Comparison of ENCODE assay signal across 28 cellular contexts in genomic region chr3:115445559-115445958, GRCh38.
"Had no signal": no experiment of that assay in that cellular context is flagged by ENCODE, and none has a peak within 500 bp of the region (broad histone marks: within the 10 kb centered on the region; RNA-seq: fewer than 3 reads in every experiment).

No MANE protein-coding gene starts in this region.

- H3K9me3 Mint-ChIP-seq: stimulated activated memory B cell treated with anti-CD40 and anti-IgM and Interleukin-4, amounts not matched to agents 10 μg/mL and 1 μg/mL and 100 μg/mL, for 72 hours; stimulated activated naive CD8-positive, alpha-beta T cell treated with anti-CD3 and anti-CD28 coated beads, Interleukin-15, amount 100 ng/mL, for 72 hours; stimulated activated naive CD8-positive, alpha-beta T cell treated with anti-CD3 and anti-CD28 coated beads, Interleukin-15, Interleukin-2, amounts not matched to agents 100 ng/mL and 50 ng/mL, for 24 hours; type B pancreatic cell had no signal

- H3K27ac Mint-ChIP-seq: stimulated activated memory B cell treated with anti-CD40 and anti-IgM and Interleukin-4, amounts not matched to agents 10 μg/mL and 1 μg/mL and 100 μg/mL, for 72 hours; stimulated activated naive B cell treated with anti-CD40 and anti-IgM and Interleukin-4, amounts not matched to agents 10 μg/mL and 1 μg/mL and 100 μg/mL, for 72 hours; stimulated activated naive CD8-positive, alpha-beta T cell treated with anti-CD3 and anti-CD28 coated beads, Interleukin-15, amount 100 ng/mL, for 72 hours; stimulated activated naive CD8-positive, alpha-beta T cell treated with anti-CD3 and anti-CD28 coated beads, Interleukin-15, Interleukin-2, amounts not matched to agents 100 ng/mL and 50 ng/mL, for 24 hours; type B pancreatic cell had no signal

- FAIRE-seq: urothelium cell line had no signal

- H3K4me3 Mint-ChIP-seq: stimulated activated memory B cell treated with anti-CD40 and anti-IgM and Interleukin-4, amounts not matched to agents 10 μg/mL and 1 μg/mL and 100 μg/mL, for 72 hours; stimulated activated naive B cell treated with anti-CD40 and anti-IgM and Interleukin-4, amounts not matched to agents 10 μg/mL and 1 μg/mL and 100 μg/mL, for 72 hours; stimulated activated naive CD8-positive, alpha-beta T cell treated with anti-CD3 and anti-CD28 coated beads, Interleukin-15, amount 100 ng/mL, for 72 hours; stimulated activated naive CD8-positive, alpha-beta T cell treated with anti-CD3 and anti-CD28 coated beads, Interleukin-15, Interleukin-2, amounts not matched to agents 100 ng/mL and 50 ng/mL, for 24 hours; type B pancreatic cell had no signal

- H3K4me1 Mint-ChIP-seq: stimulated activated memory B cell treated with anti-CD40 and anti-IgM and Interleukin-4, amounts not matched to agents 10 μg/mL and 1 μg/mL and 100 μg/mL, for 72 hours; stimulated activated naive B cell treated with anti-CD40 and anti-IgM and Interleukin-4, amounts not matched to agents 10 μg/mL and 1 μg/mL and 100 μg/mL, for 72 hours; stimulated activated naive CD8-positive, alpha-beta T cell treated with anti-CD3 and anti-CD28 coated beads, Interleukin-15, amount 100 ng/mL, for 72 hours had no signal

- H3K27me3 ChIP-seq: stomach, suprapubic skin, testis, thyroid gland, tibial artery, tibial nerve, transverse colon, upper lobe of left lung, upper lobe of right lung, uterus, vagina had no signal

- H3K9me3 ChIP-seq: stomach, suprapubic skin, testis, thoracic aorta, thyroid gland, tibial artery, tibial nerve, transverse colon, upper lobe of left lung, upper lobe of right lung, uterus, vagina had no signal

- H3K4me3 ChIP-seq: stomach, suprapubic skin, testis, thoracic aorta, thyroid gland, tibial artery, tibial nerve, transverse colon, upper lobe of left lung, upper lobe of right lung, uterus, vagina had no signal

- ATAC-seq: stimulated activated memory B cell treated with anti-CD40 and anti-IgM and Interleukin-4, amounts not matched to agents 10 μg/mL and 1 μg/mL and 100 μg/mL, for 72 hours; stimulated activated naive B cell treated with anti-CD40 and anti-IgM and Interleukin-4, amounts not matched to agents 10 μg/mL and 1 μg/mL and 100 μg/mL, for 72 hours; stimulated activated naive CD8-positive, alpha-beta T cell treated with anti-CD3 and anti-CD28 coated beads, Interleukin-15, amount 100 ng/mL, for 72 hours; stimulated activated naive CD8-positive, alpha-beta T cell treated with anti-CD3 and anti-CD28 coated beads, Interleukin-15, Interleukin-2, amounts not matched to agents 100 U/mL and 50 U/mL, for 24 hours; upper lobe of right lung had no signal

- H3K27ac ChIP-seq: stomach, suprapubic skin, testis, thoracic aorta, thyroid gland, tibial artery, tibial nerve, transverse colon, upper lobe of left lung, upper lobe of right lung, uterus, vagina had no signal

- H3K4me1 ChIP-seq: stomach, suprapubic skin, testis, thyroid gland, tibial artery, tibial nerve, transverse colon, upper lobe of left lung, upper lobe of right lung, uterus, vagina had no signal

- H3K36me3 Mint-ChIP-seq: stimulated activated memory B cell treated with anti-CD40 and anti-IgM and Interleukin-4, amounts not matched to agents 10 μg/mL and 1 μg/mL and 100 μg/mL, for 72 hours; stimulated activated naive B cell treated with anti-CD40 and anti-IgM and Interleukin-4, amounts not matched to agents 10 μg/mL and 1 μg/mL and 100 μg/mL, for 72 hours; type B pancreatic cell had no signal

- H3K36me3 ChIP-seq: stomach, suprapubic skin, thoracic aorta, thyroid gland, tibial artery, tibial nerve, transverse colon, upper lobe of left lung, upper lobe of right lung, uterus, vagina had no signal

- DNase-seq: stimulated activated CD4-positive, alpha-beta T cell treated with anti-CD3 and anti-CD28 coated beads, Interleukin-2, amount 100 ng/mL, for 48 hours; stimulated activated CD4-positive, alpha-beta T cell treated with anti-CD3 and anti-CD28 coated beads, Interleukin-4, amount 100 ng/mL, for 1 hour; stimulated activated CD4-positive, alpha-beta T cell treated with anti-CD3 and anti-CD28 coated beads, Interleukin-4, amount 100 ng/mL, for 24 hours; stimulated activated CD4-positive, alpha-beta T cell treated with anti-CD3 and anti-CD28 coated beads, Interleukin-4, amount 100 ng/mL, for 4 hours; stimulated activated CD8-positive, alpha-beta memory T cell treated with anti-CD3 and anti-CD28 coated beads, Interleukin-4, amount 100 ng/mL, for 48 hours; stimulated activated naive B cell treated with anti-CD40 and anti-IgM and Interleukin-4, amounts not matched to agents 10 μg/mL and 1 μg/mL and 100 μg/mL, for 72 hours; stimulated activated naive CD4-positive, alpha-beta T cell; stimulated activated naive CD4-positive, alpha-beta T cell treated with Interleukin-2 at 50 U/mL for 16 hours; stimulated activated naive CD8-positive, alpha-beta T cell treated with anti-CD3 and anti-CD28 coated beads, Interleukin-15, amount 100 ng/mL, for 72 hours; stimulated activated naive CD8-positive, alpha-beta T cell treated with anti-CD3 and anti-CD28 coated beads, Interleukin-15, Interleukin-2, amounts not matched to agents 100 U/mL and 50 U/mL, for 24 hours; stomach; substantia nigra; testis; thyroid gland; tibial artery; transverse colon; trophoblast cell; upper lobe of left lung; upper lobe of right lung; uterus had no signal
